ENCODE assay signal across 8 cellular contexts in the genomic region with DNA sequence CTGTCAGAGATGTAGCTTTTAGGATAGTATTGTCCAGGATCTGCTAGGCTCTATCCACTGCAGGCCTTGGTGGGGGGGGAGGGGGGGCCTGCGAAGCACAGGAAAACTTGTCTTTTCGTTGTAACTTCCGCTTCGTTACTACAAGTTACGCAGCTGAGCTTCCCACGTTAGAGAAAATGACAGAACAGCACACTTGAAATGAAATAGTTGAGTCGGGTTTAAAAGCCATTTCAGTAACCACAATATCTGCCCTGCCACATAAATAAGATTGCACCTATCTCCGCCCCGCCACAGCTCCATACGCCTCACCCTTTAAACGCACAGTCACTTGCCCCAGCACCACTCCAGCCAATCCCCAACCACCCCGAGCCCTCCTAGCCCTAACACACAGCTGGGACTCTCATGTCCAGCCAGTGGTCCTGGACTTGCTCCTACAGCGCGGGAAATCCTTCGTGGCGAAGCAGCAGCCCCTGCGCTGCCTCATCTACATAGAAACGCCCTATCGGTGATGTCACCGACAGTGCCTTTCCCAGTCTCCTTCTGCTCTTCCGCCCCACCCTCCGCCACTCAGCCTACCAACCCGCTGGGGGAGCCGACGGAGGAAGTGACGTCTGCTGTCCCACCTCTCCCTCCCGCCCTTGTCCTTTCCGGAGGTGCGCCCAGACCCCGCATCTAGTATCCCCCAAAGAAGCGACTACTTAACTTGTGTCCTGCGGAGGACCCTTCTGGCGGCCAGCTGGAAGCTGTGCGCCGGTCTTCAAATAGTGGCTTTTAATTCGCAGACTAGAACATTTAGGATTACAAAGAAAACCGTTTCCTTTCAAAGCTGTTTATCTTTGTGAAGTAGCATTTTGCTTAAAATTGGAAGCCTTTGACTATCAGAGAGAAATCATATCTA. TPM values are rescaled to one million over a fixed set of nuclear protein-coding genes. Genes with fewer than 3 reads are reported as not detected.
A peak's percentile ranks its signal among the peaks of the same experiment; 100 is the strongest.
DNase-seq lines count a peak whose midpoint lies in the region; ATAC-seq and TF ChIP-seq lines count a peak whose summit lies in the region.
"Not testable (repeated sequence)": the region's sequence is repeated elsewhere in the genome, so short reads cannot be mapped to it uniquely, and the experiment has no call there.

No MANE protein-coding gene starts in this region.

- peak overlapping the region; percentile 90 to 95 for H3K27ac ChIP-seq in ascending aorta
- peak overlapping the region in 1 of 2 donors; percentile 1 for H3K27ac ChIP-seq in ovary
- H3K27ac ChIP-seq in thoracic aorta: peak overlapping the region; percentile 89 to 94

- ATAC-seq in left cardiac atrium (peak; percentile 99 to 100), thoracic aorta (ENCODE audit: insufficient number of reproducible peaks, low FRiP score, low read depth) (peak; percentile 92)

- H3K4me1 ChIP-seq in ascending aorta; ovary (ENCODE audit: insufficient read depth): not testable (repeated sequence)
- H3K4me1 ChIP-seq in thoracic aorta (ENCODE audit: control insufficient read depth in 1 of 2, low read depth in 2 of 2): peaks cover 9 to 12% of the 10 kb centered on the region in 2 donors

- H3K4me3 ChIP-seq in ascending aorta (peak overlapping the region; percentile 55 to 65), ovary (peak overlapping the region; percentile 34), thoracic aorta (peak overlapping the region; percentile 72)

- intact Hi-C loops in ascending aorta (cut with DNase I); left cardiac atrium (cut with DNase I); ovary (cut with DNase I): not testable (repeated sequence)

- H3K9me3 ChIP-seq in ascending aorta, ovary, thoracic aorta: not testable (repeated sequence)

- not testable (repeated sequence) for H3K27me3 Mint-ChIP-seq in HFFc6 (ENCODE audit: insufficient read depth)

- H3K36me3 ChIP-seq in ascending aorta, ovary, thoracic aorta: not testable (repeated sequence)

- peaks cover 12% of the 10 kb centered on the region for H3K4me1 Mint-ChIP-seq in HFFc6 (ENCODE audit: low read depth)

- not testable (repeated sequence) for H3K27me3 ChIP-seq in ascending aorta; ovary; thoracic aorta (replicated peaks; ENCODE audit: insufficient read depth)

- not testable (repeated sequence) for TF ChIP-seq EP300 in ovary (IDR thresholded peaks at IDR 0.05)

- H3K27ac Mint-ChIP-seq in HFFc6: peak overlapping the region; percentile 100

- peak; percentile 27 for TF ChIP-seq POLR2A in ovary (IDR thresholded peaks at IDR 0.05)

- H3K9me3 Mint-ChIP-seq in HFFc6: not testable (repeated sequence)

- not testable (repeated sequence) for TF ChIP-seq CTCF in GM10266 (IDR thresholded peaks at IDR 0.05; ENCODE audit: control insufficient read depth, insufficient read depth, low read depth, missing control alignments); HFFc6 (IDR thresholded peaks at IDR 0.05); ascending aorta (IDR thresholded peaks at IDR 0.05); ovary (IDR thresholded peaks at IDR 0.05); thoracic aorta (IDR thresholded peaks at IDR 0.05)

- WGBS in ovary, 3 donors: 1 to 2% (median 2%) methylated on average over 29 to 32 of the region's 37 CpGs

- DNase-seq in GM10266 (ENCODE audit: extremely low spot score) (peak; percentile 55), HFFc6 (peak; percentile 93), NAMALWA (ENCODE audit: low spot score) (peak; percentile 97), T1000 (lab: John Stamatoyannopoulos, UW) (peak; percentile 33), ascending aorta (ENCODE audit: low spot score in 2 of 2) (peak; percentile 15 to 92), left cardiac atrium (peak; percentile 60), ovary (peak; percentile 12 to 66 (median 27)), thoracic aorta (ENCODE audit: low spot score) (peak; percentile 39)

- H3K4me3 Mint-ChIP-seq in HFFc6: peak overlapping the region; percentile 90

- H3K36me3 Mint-ChIP-seq in HFFc6 (ENCODE audit: low read depth): not testable (repeated sequence)

RNA-seq across cellular contexts. Expression of gene PPIAL4F, which starts 46.2 kb away (rescaled TPM):
- total RNA-seq in HFFc6 (2021; fragmentation: NEBNext Ultra II Directional; extraction: Animal tissue kit (Norgen Biotek cat#: 25700)): not detected
- total RNA-seq in ascending aorta: not detected
- total RNA-seq in left cardiac atrium: not detected
- total RNA-seq in ovary: not detected
- polyA plus RNA-seq in ovary: not detected
- not detected for total RNA-seq in thoracic aorta

Comparison
In these comparisons a context has a peak if more than half of its experiments do, and no peak if none do; other contexts are left out.
1. DNase-seq: peak in every context shown above with its lines; median percentile 97 in NAMALWA; 93 in HFFc6; 60 in left cardiac atrium; 55 in GM10266; 54 in ascending aorta; 39 in thoracic aorta; 33 in T1000; 27 in ovary.